In the genomic region with DNA sequence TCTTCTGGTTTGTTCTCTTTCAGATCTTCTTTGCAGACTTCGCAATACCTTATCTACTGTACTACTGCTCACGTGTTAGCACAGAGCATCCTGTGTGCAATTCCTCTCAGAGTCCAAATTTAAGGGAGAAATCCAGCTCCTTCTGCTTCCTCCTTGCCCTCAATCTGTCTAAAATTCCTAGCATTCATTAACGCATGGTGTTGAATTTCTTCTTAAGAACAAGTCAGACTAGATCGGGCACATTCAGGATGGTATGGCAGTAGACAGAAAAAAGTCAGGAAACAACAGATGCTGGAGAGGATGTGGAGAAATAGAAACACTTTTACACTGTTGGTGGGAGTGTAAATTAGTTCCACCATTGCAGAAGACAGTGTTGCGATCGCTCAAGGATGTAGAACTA, we compare ENCODE assay signal across 24 cellular contexts.
"Had no signal": no experiment of that assay in that cellular context is flagged by ENCODE, and none has a peak within 500 bp of the region (broad histone marks: within the 10 kb centered on the region; RNA-seq: fewer than 3 reads in every experiment).

No MANE protein-coding gene starts in this region.

- H3K36me3 ChIP-seq: colonic mucosa, esophagus squamous epithelium, lower lobe of right lung, ovary, sigmoid colon, stomach, thyroid gland, upper lobe of left lung had no signal

- H3K9me3 ChIP-seq: colonic mucosa, lower lobe of right lung, ovary, psoas muscle, sigmoid colon, thyroid gland, upper lobe of left lung had no signal

- H3K27me3 ChIP-seq: colonic mucosa, esophagus squamous epithelium, ovary, sigmoid colon, stomach, thyroid gland, upper lobe of left lung had no signal

- H3K4me3 ChIP-seq: colonic mucosa, esophagus squamous epithelium, lower lobe of right lung, ovary, psoas muscle, sigmoid colon, stomach, thyroid gland, upper lobe of left lung had no signal

- H3K4me1 ChIP-seq: colonic mucosa, esophagus squamous epithelium, lower lobe of right lung, psoas muscle, sigmoid colon, stomach, thyroid gland, upper lobe of left lung had no signal

- H3K27ac ChIP-seq: colonic mucosa, esophagus squamous epithelium, lower lobe of right lung, ovary, psoas muscle, sigmoid colon, stomach, thyroid gland, upper lobe of left lung had no signal

- DNase-seq: colonic mucosa; effector CD8-positive, alpha-beta T cell; endodermal cell; esophagus squamous epithelium; foreskin melanocyte; hypothalamus; immature natural killer cell; left ventricle myocardium superior; lower lobe of right lung; naive thymus-derived CD8-positive, alpha-beta T cell; nephron progenitor cell; nucleus accumbens; ovary; posterior cingulate gyrus; psoas muscle; right cardiac atrium; sigmoid colon; stimulated activated CD4-positive, alpha-beta T cell treated with anti-CD3 and anti-CD28 coated beads, Interleukin-2, amount 100 ng/mL, for 24 hours; stimulated activated CD4-positive, alpha-beta T cell treated with anti-CD3 and anti-CD28 coated beads, Interleukin-4, amount 100 ng/mL, for 24 hours; stimulated activated naive CD4-positive, alpha-beta T cell treated with Interleukin-2 at 50 U/mL for 16 hours; stomach; thyroid gland; upper lobe of left lung had no signal

- ATAC-seq: left ventricle myocardium superior; lower lobe of right lung; naive thymus-derived CD8-positive, alpha-beta T cell; psoas muscle; right cardiac atrium; stimulated activated effector memory CD8-positive, alpha-beta T cell treated with anti-CD3 and anti-CD28 coated beads, Interleukin-12 subunit alpha, Interleukin-12 subunit beta, amount 100 ng/mL, for 72 hours had no signal
